In the genomic region with DNA sequence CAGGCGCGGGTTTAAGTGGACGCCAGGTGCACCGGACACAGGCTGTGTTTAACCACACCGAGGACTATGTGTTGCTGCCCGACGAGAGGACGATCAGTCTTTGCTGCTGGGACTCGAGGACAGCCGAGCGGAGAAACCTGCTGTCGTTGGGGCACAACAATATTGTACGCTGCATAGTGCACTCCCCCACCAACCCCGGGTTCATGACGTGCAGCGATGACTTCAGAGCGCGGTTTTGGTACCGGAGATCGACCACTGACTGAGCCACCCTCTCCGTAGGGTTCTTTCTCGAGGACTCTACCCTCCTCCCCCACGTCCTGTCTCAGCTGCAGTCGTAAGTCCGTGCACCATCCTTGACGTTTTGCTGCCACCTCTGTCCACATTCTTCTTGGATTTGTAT, we compare ENCODE assay signal across 22 cellular contexts. TPM values are rescaled to one million over a fixed set of nuclear protein-coding genes. Genes with fewer than 3 reads are reported as not detected.
"Had no signal": no experiment of that assay in that cellular context is flagged by ENCODE, and none has a peak within 500 bp of the region (broad histone marks: within the 10 kb centered on the region; RNA-seq: fewer than 3 reads in every experiment).

No MANE protein-coding gene starts in this region.

- H3K36me3 ChIP-seq: ovary had no signal

- H3K4me3 ChIP-seq: colonic mucosa, left ventricle myocardium inferior, lower lobe of right lung, ovary, right atrium auricular region, testis, tibial nerve, upper lobe of right lung, vagina had no signal

- FAIRE-seq: endothelial cell of umbilical vein, kidney, small intestine had no signal

- H3K27ac ChIP-seq: colonic mucosa, foreskin keratinocyte, left ventricle myocardium inferior, lower lobe of right lung, ovary, right atrium auricular region, testis, tibial nerve, upper lobe of right lung, vagina had no signal

- H3K4me1 ChIP-seq: colonic mucosa, foreskin keratinocyte, testis had no signal

- H3K9me3 ChIP-seq: colonic mucosa, left ventricle myocardium inferior, lower lobe of right lung, ovary, right atrium auricular region, testis, tibial nerve, upper lobe of right lung, vagina had no signal

- H3K9me3 Mint-ChIP-seq: endodermal cell, immature natural killer cell, memory B cell had no signal

- H3K4me3 Mint-ChIP-seq: endodermal cell, immature natural killer cell, memory B cell had no signal

- ATAC-seq: foreskin keratinocyte; left cardiac atrium; lower lobe of right lung; stimulated activated naive CD8-positive, alpha-beta T cell treated with anti-CD3 and anti-CD28 coated beads, Interleukin-15, Interleukin-2, amounts not matched to agents 100 U/mL and 50 U/mL, for 24 hours; upper lobe of right lung had no signal

- H3K27me3 Mint-ChIP-seq: memory B cell had no signal

- H3K4me1 Mint-ChIP-seq: endodermal cell, memory B cell had no signal

- H3K27ac Mint-ChIP-seq: endodermal cell, memory B cell had no signal

- DNase-seq: colonic mucosa; effector CD4-positive, alpha-beta T cell; endodermal cell; erythroblast; foreskin keratinocyte; immature natural killer cell; kidney; left cardiac atrium; left ventricle myocardium inferior; lower lobe of right lung; midbrain; ovary; small intestine; stimulated activated CD4-positive, alpha-beta T cell treated with anti-CD3 and anti-CD28 coated beads, Interleukin-12 subunit alpha, Interleukin-12 subunit beta, amount 100 ng/mL, for 4 hours; stimulated activated naive CD8-positive, alpha-beta T cell treated with anti-CD3 and anti-CD28 coated beads, Interleukin-15, Interleukin-2, amounts not matched to agents 100 U/mL and 50 U/mL, for 24 hours; testis; upper lobe of right lung had no signal

- H3K27me3 ChIP-seq: colonic mucosa, foreskin keratinocyte, ovary, right atrium auricular region, testis, tibial nerve, upper lobe of right lung, vagina had no signal

RNA-seq across cellular contexts. Expression of a gene that starts 8.6 kb away (rescaled TPM):
- total RNA-seq: endodermal cell, endothelial cell of umbilical vein, foreskin keratinocyte had no signal
- polyA plus RNA-seq: endothelial cell of umbilical vein had no signal
